23 cellular contexts compared by ENCODE assay signal in the genomic region with DNA sequence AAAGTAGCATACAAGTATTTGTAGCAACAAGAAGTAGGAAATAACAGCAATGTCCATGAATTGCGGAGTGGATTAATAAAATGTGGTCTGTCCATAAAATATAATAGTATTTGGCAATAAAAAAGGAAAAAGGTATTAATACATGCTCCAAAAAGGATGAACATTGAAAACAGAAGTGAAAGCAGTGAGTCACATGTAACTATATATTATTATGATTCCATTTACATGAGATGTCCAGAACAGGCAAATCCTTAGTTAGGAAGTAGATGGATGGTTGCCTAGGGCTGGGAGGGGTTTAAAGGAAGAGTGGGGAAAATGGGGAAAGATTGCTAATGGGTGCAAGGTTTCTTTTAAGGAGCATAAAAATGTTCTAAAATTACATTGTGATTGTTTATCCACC.
"Had no signal": no experiment of that assay in that cellular context is flagged by ENCODE, and none has a peak within 500 bp of the region (broad histone marks: within the 10 kb centered on the region; RNA-seq: fewer than 3 reads in every experiment).

No MANE protein-coding gene starts in this region.

- H3K9me3 Mint-ChIP-seq: activated T-helper 2 cell treated with anti-CD3 and anti-CD28 coated beads, Interferon-gamma antibody, Interleukin-2, Interleukin-4, amounts not matched to agents 10 μg/mL and 5 μg/mL and 100 μg/mL, durations not matched to agents 14 hours and 24 hours and 36 hours; central memory CD8-positive, alpha-beta T cell; dendritic cell treated with granulocyte-macrophage colony-stimulating factor and Interleukin-4, amounts not matched to agents 40 ng/mL and 50 ng/mL, for 4 days; mesothelial cell of epicardium; naive B cell; nephron progenitor cell had no signal

- H3K4me1 Mint-ChIP-seq: activated CD4-positive, alpha-beta T cell treated with anti-CD3 and anti-CD28 coated beads for 36 hours; activated CD8-positive, alpha-beta memory T cell treated with anti-CD3 and anti-CD28 coated beads, Interleukin-2, amount 10 ng/mL, durations not matched to agents 7 days and 5 days; central memory CD8-positive, alpha-beta T cell; mesothelial cell of epicardium; naive B cell; nephron progenitor cell had no signal

- DNase-seq: activated CD4-positive, alpha-beta T cell treated with anti-CD3 and anti-CD28 coated beads for 36 hours; activated CD4-positive, CD25-positive, alpha-beta regulatory T cell; activated CD8-positive, alpha-beta memory T cell treated with anti-CD3 and anti-CD28 coated beads, Interleukin-2, amount 10 ng/mL, durations not matched to agents 7 days and 5 days; activated CD8-positive, alpha-beta T cell treated with anti-CD3 and anti-CD28 coated beads, Interleukin-2, amount 10 ng/mL, durations not matched to agents 7 days and 5 days; activated naive CD4-positive, alpha-beta T cell; activated T-cell treated with anti-CD3 and anti-CD28 coated beads, Interleukin-2, amount 50 U/mL, for 48 hours; anterior cingulate cortex; head of caudate nucleus; hippocampal formation; naive B cell; nephron progenitor cell; right lobe of liver; stimulated activated CD4-positive, alpha-beta T cell treated with anti-CD3 and anti-CD28 coated beads, Interleukin-4, amount 100 ng/mL, for 1 hour; stimulated activated naive CD8-positive, alpha-beta T cell treated with anti-CD3 and anti-CD28 coated beads, Interleukin-15, Interleukin-2, amounts not matched to agents 100 U/mL and 50 U/mL, for 24 hours; trophoblast cell had no signal

- H3K4me1 ChIP-seq: esophagus muscularis mucosa, right lobe of liver had no signal

- H3K27ac ChIP-seq: esophagus muscularis mucosa, neutrophil, right lobe of liver, thoracic aorta had no signal

- H3K36me3 Mint-ChIP-seq: activated CD8-positive, alpha-beta memory T cell treated with anti-CD3 and anti-CD28 coated beads, Interleukin-2, amount 10 ng/mL, durations not matched to agents 7 days and 5 days; activated naive CD8-positive, alpha-beta T cell; mesothelial cell of epicardium; naive B cell had no signal

- ATAC-seq: activated CD4-positive, alpha-beta T cell treated with anti-CD3 and anti-CD28 coated beads for 36 hours; activated CD8-positive, alpha-beta memory T cell treated with anti-CD3 and anti-CD28 coated beads, Interleukin-2, amount 10 ng/mL, durations not matched to agents 7 days and 5 days; activated CD8-positive, alpha-beta T cell treated with anti-CD3 and anti-CD28 coated beads, Interleukin-2, amount 10 ng/mL, durations not matched to agents 7 days and 5 days; right lobe of liver; stimulated activated naive CD8-positive, alpha-beta T cell treated with anti-CD3 and anti-CD28 coated beads, Interleukin-15, Interleukin-2, amounts not matched to agents 100 U/mL and 50 U/mL, for 24 hours had no signal

- H3K4me3 Mint-ChIP-seq: activated CD4-positive, alpha-beta T cell treated with anti-CD3 and anti-CD28 coated beads for 36 hours; activated CD8-positive, alpha-beta memory T cell treated with anti-CD3 and anti-CD28 coated beads, Interleukin-2, amount 10 ng/mL, durations not matched to agents 7 days and 5 days; activated CD8-positive, alpha-beta T cell treated with anti-CD3 and anti-CD28 coated beads, Interleukin-2, amount 10 ng/mL, durations not matched to agents 7 days and 5 days; activated naive CD8-positive, alpha-beta T cell; central memory CD8-positive, alpha-beta T cell; dendritic cell treated with granulocyte-macrophage colony-stimulating factor and Interleukin-4, amounts not matched to agents 40 ng/mL and 50 ng/mL, for 4 days; mesothelial cell of epicardium; naive B cell; nephron progenitor cell had no signal

- H3K4me3 ChIP-seq: esophagus muscularis mucosa, right lobe of liver, thoracic aorta had no signal

- H3K36me3 ChIP-seq: esophagus muscularis mucosa, neutrophil, right lobe of liver, thoracic aorta had no signal

- H3K27ac Mint-ChIP-seq: activated CD4-positive, alpha-beta T cell treated with anti-CD3 and anti-CD28 coated beads for 36 hours; activated CD8-positive, alpha-beta memory T cell treated with anti-CD3 and anti-CD28 coated beads, Interleukin-2, amount 10 ng/mL, durations not matched to agents 7 days and 5 days; activated CD8-positive, alpha-beta T cell treated with anti-CD3 and anti-CD28 coated beads, Interleukin-2, amount 10 ng/mL, durations not matched to agents 7 days and 5 days; activated naive CD8-positive, alpha-beta T cell; activated T-helper 2 cell treated with anti-CD3 and anti-CD28 coated beads, Interferon-gamma antibody, Interleukin-2, Interleukin-4, amounts not matched to agents 10 μg/mL and 5 μg/mL and 100 μg/mL, durations not matched to agents 14 hours and 24 hours and 36 hours; dendritic cell treated with granulocyte-macrophage colony-stimulating factor and Interleukin-4, amounts not matched to agents 40 ng/mL and 50 ng/mL, for 4 days; mesothelial cell of epicardium; naive B cell; nephron progenitor cell had no signal

- H3K9me3 ChIP-seq: esophagus muscularis mucosa, neutrophil, right lobe of liver, thoracic aorta had no signal
